In genomic region chr14:49367696-49368095, GRCh38 we compare ENCODE assay signal across 19 cellular contexts.
"Had no signal": no experiment of that assay in that cellular context is flagged by ENCODE, and none has a peak within 500 bp of the region (broad histone marks: within the 10 kb centered on the region; RNA-seq: fewer than 3 reads in every experiment).

No MANE protein-coding gene starts in this region.

- DNase-seq: activated CD4-positive, alpha-beta T cell treated with anti-CD3 and anti-CD28 coated beads for 36 hours; activated CD4-positive, alpha-beta T cell treated with anti-CD3 and anti-CD28 coated beads, Interleukin-2, amount 50 U/mL, for 48 hours; activated naive CD4-positive, alpha-beta T cell; activated naive CD8-positive, alpha-beta T cell treated with anti-CD3 and anti-CD28 coated beads for 36 hours; activated T-cell treated with anti-CD3 and anti-CD28 coated beads for 4 hours; amniotic stem cell; effector memory CD4-positive, alpha-beta T cell; heart left ventricle; left lung; midbrain; nephron progenitor cell; occipital lobe; posterior cingulate gyrus; stimulated activated CD4-positive, alpha-beta T cell treated with anti-CD3 and anti-CD28 coated beads, Interleukin-1b, Interleukin-23, amount 100 ng/mL, for 48 hours; stimulated activated CD8-positive, alpha-beta memory T cell treated with anti-CD3 and anti-CD28 coated beads, Interleukin-4, amount 100 ng/mL, for 48 hours; stimulated activated naive CD4-positive, alpha-beta T cell; thyroid gland had no signal

- H3K27me3 Mint-ChIP-seq: activated naive CD8-positive, alpha-beta T cell treated with anti-CD3 and anti-CD28 coated beads for 36 hours had no signal

- H3K36me3 Mint-ChIP-seq: activated naive CD8-positive, alpha-beta T cell treated with anti-CD3 and anti-CD28 coated beads for 36 hours had no signal

- H3K4me1 Mint-ChIP-seq: activated CD4-positive, alpha-beta T cell treated with anti-CD3 and anti-CD28 coated beads for 36 hours; activated naive CD8-positive, alpha-beta T cell treated with anti-CD3 and anti-CD28 coated beads for 36 hours had no signal

- H3K4me3 ChIP-seq: esophagus muscularis mucosa, gastroesophageal sphincter, heart left ventricle, left lung, thyroid gland had no signal

- H3K4me1 ChIP-seq: heart left ventricle, left lung, thyroid gland had no signal

- H3K4me3 Mint-ChIP-seq: activated CD4-positive, alpha-beta T cell treated with anti-CD3 and anti-CD28 coated beads for 36 hours; activated naive CD8-positive, alpha-beta T cell treated with anti-CD3 and anti-CD28 coated beads for 36 hours; nephron progenitor cell had no signal

- H3K27ac Mint-ChIP-seq: activated CD4-positive, alpha-beta T cell treated with anti-CD3 and anti-CD28 coated beads for 36 hours; activated naive CD8-positive, alpha-beta T cell treated with anti-CD3 and anti-CD28 coated beads for 36 hours; nephron progenitor cell had no signal

- ATAC-seq: activated CD4-positive, alpha-beta T cell treated with anti-CD3 and anti-CD28 coated beads for 36 hours; gastroesophageal sphincter; heart left ventricle; left lung had no signal

- H3K9me3 Mint-ChIP-seq: activated naive CD8-positive, alpha-beta T cell treated with anti-CD3 and anti-CD28 coated beads for 36 hours; nephron progenitor cell had no signal

- H3K27ac ChIP-seq: esophagus muscularis mucosa, gastroesophageal sphincter, heart left ventricle, left lung, thyroid gland had no signal

- H3K36me3 ChIP-seq: esophagus muscularis mucosa, gastroesophageal sphincter, heart left ventricle, left lung, thyroid gland had no signal

- H3K27me3 ChIP-seq: esophagus muscularis mucosa, gastroesophageal sphincter, left lung, thyroid gland had no signal

- H3K9me3 ChIP-seq: esophagus muscularis mucosa, gastroesophageal sphincter, heart left ventricle, left lung, thyroid gland had no signal
